Comparison of ENCODE assay signal across 8 cellular contexts in the genomic region with DNA sequence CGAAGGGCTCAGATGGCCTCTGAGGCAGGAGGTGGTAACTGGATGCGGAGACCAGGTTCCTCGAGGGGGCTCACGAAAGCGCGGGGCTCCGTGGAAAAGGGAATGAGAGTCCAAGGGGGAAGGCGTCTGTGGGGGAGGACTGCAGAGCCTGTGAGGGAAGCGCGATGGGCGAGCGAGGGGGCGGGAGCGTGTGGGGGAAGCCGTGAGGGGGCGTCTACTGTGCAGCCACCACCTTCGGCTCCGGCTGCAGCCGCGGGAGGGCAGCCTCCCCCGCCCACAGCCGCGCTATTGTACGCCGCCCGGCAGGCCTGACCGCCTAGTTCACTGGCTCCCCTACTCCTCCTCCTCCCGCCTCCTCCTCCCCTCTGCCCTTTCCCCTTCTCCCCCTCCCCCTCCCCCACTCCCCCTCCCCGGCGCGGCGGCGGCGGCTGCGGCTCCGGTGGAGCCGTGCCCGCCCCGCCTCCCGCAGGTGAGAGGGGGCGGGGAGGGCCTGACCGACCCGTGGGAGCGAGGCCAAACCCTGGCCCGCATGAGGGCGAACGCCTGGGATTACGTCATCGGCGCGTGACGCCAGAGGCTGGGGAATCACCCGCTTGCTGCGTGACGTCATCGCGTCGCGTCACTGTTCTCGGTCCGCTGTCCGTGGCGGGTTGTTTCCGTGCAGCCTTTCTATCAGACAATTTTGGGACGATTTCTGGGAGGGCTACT. TPM values are rescaled to one million over a fixed set of nuclear protein-coding genes. Genes with fewer than 3 reads are reported as not detected.
DNase-seq lines count a peak whose midpoint lies in the region; ATAC-seq, FAIRE-seq and TF ChIP-seq lines count a peak whose summit lies in the region.

TSS of gene PAK1 (minus strand) at position 294 of the 708 bp plus-strand sequence. CDS start 81,574 bp downstream, outside the sequence.

- H3K27me3 Mint-ChIP-seq in central memory CD8-positive, alpha-beta T cell: peaks cover under 1% of the 10 kb centered on the region

- TF ChIP-seq CTCF in A673 (conservative IDR thresholded peaks at IDR 0.05; ENCODE audit: low read depth, low read length): peak; percentile 35; the same call in 1 of the 2 replicates
- peak; percentile 13 for TF ChIP-seq CTCF in kidney (IDR thresholded peaks at IDR 0.05; ENCODE audit: borderline replicate concordance, extremely low read depth, insufficient read depth)

- intact Hi-C loops in A673 (cut with micrococcal nuclease; ENCODE audit: unreplicated experiment) (no loop called here), kidney (cut with DNase I) (no loop called here)

- DNase-seq in A673 (ENCODE audit: low spot score) (peak; percentile 89), NCI-H2196 (lab: John Stamatoyannopoulos, UW; ENCODE audit: unreplicated experiment) (peak; percentile 97), kidney (peak; percentile 94)
- DNase-seq in activated CD4-positive, CD25-positive, alpha-beta regulatory T cell treated with anti-CD3 and anti-CD28 coated beads, Interleukin-2, amount 50 U/mL, for 72 hours: peak; percentile 72
- DNase-seq in central memory CD8-positive, alpha-beta T cell (ENCODE audit: low spot score in 2 of 2): peak; percentile 87 to 91
- DNase-seq in stimulated activated CD4-positive, alpha-beta T cell treated with anti-CD3 and anti-CD28 coated beads, Interleukin-12 subunit alpha, Interleukin-12 subunit beta, amount 100 ng/mL, for 48 hours (ENCODE audit: low read depth in 2 of 3, low spot score in 1 of 3): peak; percentile 68 to 74 (median 72)

- peak within 1 kb of the TSS; percentile 37 to 60 for H3K9ac ChIP-seq in kidney (ENCODE audit: low read length in 2 of 2)

- no TSS peak for BruUV-seq in A673 (replicated peaks; lab: Mats Ljungman, UMichigan)

- H3K27ac ChIP-seq in A673 (ENCODE audit: low read depth, low read length, poor library complexity, severe bottlenecking): no peak within 1 kb of the TSS
- H3K27ac ChIP-seq in kidney (ENCODE audit: low read depth in 2 of 2, low read length in 2 of 2): peak within 1 kb of the TSS; percentile 81 to 88

- H3K4me1 ChIP-seq in A673 (ENCODE audit: insufficient read depth, low read length, poor library complexity, severe bottlenecking) (no peaks in the 10 kb centered on the region), kidney (ENCODE audit: control insufficient read depth in 1 of 2, insufficient read depth in 1 of 2, low read depth in 1 of 2, low read length in 2 of 2) (peaks cover 0 to 5% of the 10 kb centered on the region in 2 donors)

- peak within 1 kb of the TSS; percentile 99 for H3K27ac Mint-ChIP-seq in central memory CD8-positive, alpha-beta T cell (ENCODE audit: low read depth)

- H3K36me3 ChIP-seq in A673 (ENCODE audit: insufficient read depth, low read length, poor library complexity, severe bottlenecking) (no peaks in the 10 kb centered on the region), kidney (ENCODE audit: control insufficient read depth in 1 of 2, insufficient read depth in 2 of 2, low read length in 2 of 2) (no peaks in the 10 kb centered on the region)

- H3K27me3 ChIP-seq in A673 (replicated peaks; ENCODE audit: insufficient read depth, low read depth, low read length, poor library complexity): no peaks in the 10 kb centered on the region

- FAIRE-seq in kidney (lab: Jason Lieb, UNC): no peak

- H3K4me1 Mint-ChIP-seq in central memory CD8-positive, alpha-beta T cell: peaks cover 13% of the 10 kb centered on the region

- CTCF ChIA-PET in A673 (lab: Charles Lee): interaction anchor here (0.6 to 0.7 kb wide), 3 partner anchors 101 to 116 kb away, joined by 3 to 7 read pairs (median 7); no protein-coding TSS in a partner anchor

- ATAC-seq in GM18861 (IDR thresholded peaks at IDR 0.05; ENCODE audit: unreplicated experiment) (peak; percentile 58), HG03103 (IDR thresholded peaks at IDR 0.05; ENCODE audit: low read depth, unreplicated experiment) (peak; percentile 52)
- ATAC-seq in central memory CD8-positive, alpha-beta T cell (replicated peaks; ENCODE audit: extremely low read depth, poor library complexity, severe bottlenecking): peak; percentile 74

- H3K9me3 Mint-ChIP-seq in central memory CD8-positive, alpha-beta T cell: no peaks in the 10 kb centered on the region

- H3K9me3 ChIP-seq in A673 (ENCODE audit: low read depth, low read length, poor library complexity, severe bottlenecking) (no peaks in the 10 kb centered on the region), kidney (ENCODE audit: control insufficient read depth in 1 of 2, low read length in 2 of 2) (no peaks in the 10 kb centered on the region)

- peak within 1 kb of the TSS; percentile 86 for H3K4me3 Mint-ChIP-seq in central memory CD8-positive, alpha-beta T cell

- H3K4me3 ChIP-seq in A673 (ENCODE audit: low read depth, low read length, poor library complexity, severe bottlenecking) (peak within 1 kb of the TSS; percentile 59), kidney (ENCODE audit: low read length in 2 of 2) (peak within 1 kb of the TSS; percentile 74 to 87)

- POLR2A ChIA-PET in A673 (lab: Charles Lee; ENCODE audit: low non-redundant PET): interaction anchor here (0.6 kb wide), 1 partner anchor 186 kb away, joined by 3 read pairs; no protein-coding TSS in a partner anchor

- peaks cover 20% of the 10 kb centered on the region for H3K36me3 Mint-ChIP-seq in central memory CD8-positive, alpha-beta T cell (ENCODE audit: insufficient read depth)

RNA-seq across cellular contexts. Expression of gene PAK1, which starts in this region (rescaled TPM):
- 44.2 and 50.8 TPM in 2 replicates for total RNA-seq in A673 (2021)
- 29.1 TPM for total RNA-seq in kidney
- polyA plus RNA-seq in kidney (ENCODE audit: insufficient read depth, low read depth, low replicate concordance): 22.2 TPM
